14 cellular contexts compared by ENCODE assay signal in the genomic region with DNA sequence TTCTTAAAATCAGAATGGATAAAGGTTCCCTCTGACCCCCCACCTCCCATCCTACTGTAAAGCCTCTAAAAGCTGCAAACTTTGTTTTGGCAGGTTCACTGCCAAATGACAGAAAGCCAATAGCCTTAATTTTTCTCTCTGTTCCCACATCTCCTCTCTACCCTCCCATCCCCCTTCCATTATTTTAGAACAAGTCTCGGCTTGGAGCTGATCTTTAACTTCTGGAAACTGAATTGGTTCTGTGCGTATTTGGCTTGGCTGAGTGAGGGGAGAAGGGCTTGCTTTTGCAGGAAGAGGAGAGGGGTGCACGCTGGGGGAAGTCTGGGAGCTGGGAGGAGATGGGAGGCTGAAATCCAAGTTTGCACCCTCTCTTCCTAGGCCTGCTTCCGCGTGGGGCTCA.
DNase-seq lines count a peak whose midpoint lies in the region; ATAC-seq and TF ChIP-seq lines count a peak whose summit lies in the region.
"Had no signal": no experiment of that assay in that cellular context is flagged by ENCODE, and none has a peak within 500 bp of the region (broad histone marks: within the 10 kb centered on the region; RNA-seq: fewer than 3 reads in every experiment).

No MANE protein-coding gene starts in this region.

- H2AK5ac ChIP-seq in H9 (ENCODE audit: insufficient read length, low read length), result no peak overlapping the region

- H3K9ac ChIP-seq in BLaER1, result no peak overlapping the region
- no peak overlapping the region for H3K9ac ChIP-seq in H9 (ENCODE audit: extremely low read depth, insufficient read length, low read length)

- H4K8ac ChIP-seq in H9 (replicated peaks; ENCODE audit: insufficient read length, low read depth, low read length), result no peak overlapping the region

- DNase-seq in ascending aorta (ENCODE audit: low spot score in 2 of 2) (no peak), memory B cell (ENCODE audit: low spot score in 2 of 2) (no peak), GM13977 (ENCODE audit: low spot score) (no peak), thyroid gland (no peak), H9 (no peak)
- DNase-seq in stimulated activated naive B cell treated with anti-CD40 and anti-IgM and Interleukin-4, amounts not matched to agents 10 μg/mL and 1 μg/mL and 100 μg/mL, for 72 hours, result no peak
- DNase-seq: COR-L47, GF-D8, IMR-90, Karpas-422, NCI-H187, NCI-H446 treated with DMSO at 0.1 percent for 48 hours had no signal

- H2BK20ac ChIP-seq in H9 (ENCODE audit: low read depth, low read length, poor library complexity, severe bottlenecking), result no peak overlapping the region

- H3K4me1 ChIP-seq in BLaER1 (peaks cover 57% of the 10 kb centered on the region), ascending aorta (peaks cover 8 to 41% of the 10 kb centered on the region in 2 donors), thyroid gland (no peaks in the 10 kb centered on the region), H9 (ENCODE audit: insufficient read depth, low read length) (peaks cover 9% of the 10 kb centered on the region; the same call in 1 of the 2 replicates)
- H3K4me1 ChIP-seq: SJSA1 had no signal

- H3K79me1 ChIP-seq in H9 (ENCODE audit: insufficient read depth, low read depth, low read length, poor library complexity, severe bottlenecking), result no peaks in the 10 kb centered on the region

- peak overlapping the region; percentile 50 for H3K27ac Mint-ChIP-seq in memory B cell
- H3K27ac Mint-ChIP-seq in stimulated activated naive B cell treated with anti-CD40 and anti-IgM and Interleukin-4, amounts not matched to agents 10 μg/mL and 1 μg/mL and 100 μg/mL, for 72 hours, result peak overlapping the region; percentile 87
- peak overlapping the region in 1 of 3 experiments; percentile 19; a peak in 1 of 7 replicates for H3K27ac Mint-ChIP-seq in H9

- H3K4me1 Mint-ChIP-seq in memory B cell (peaks cover 44% of the 10 kb centered on the region), H9 (peaks cover 32 to 52% of the 10 kb centered on the region in 2 experiments)
- H3K4me1 Mint-ChIP-seq in stimulated activated naive B cell treated with anti-CD40 and anti-IgM and Interleukin-4, amounts not matched to agents 10 μg/mL and 1 μg/mL and 100 μg/mL, for 72 hours, result peaks cover 52 to 76% of the 10 kb centered on the region in 2 donors

- H3T11ph ChIP-seq in H9 (ENCODE audit: low read length), result no peak overlapping the region

- H2BK5ac ChIP-seq in H9 (ENCODE audit: insufficient read length, low read length), result no peak overlapping the region

- TF ChIP-seq POLR2A in thyroid gland (IDR thresholded peaks at IDR 0.05), result no peak

- WGBS in thyroid gland, 2 donors, result 51 to 59% methylated on average over 5 of the region's 5 CpGs
- WGBS in H9 (ENCODE audit: extremely low coverage, insufficient read length, low lambda C conversion rate), result no CpG with 5 or more reads among the region's 5 CpGs

- peak overlapping the region; percentile 4; the same call in 1 of the 2 replicates for H3K4me2 ChIP-seq in BLaER1
- H3K4me2 ChIP-seq in H9 (ENCODE audit: insufficient read depth, insufficient read length, low read length), result no peak overlapping the region

- H3K36me3 Mint-ChIP-seq in memory B cell (peaks cover 3% of the 10 kb centered on the region), H9 (ENCODE audit: insufficient read depth in 1 of 3, low read depth in 3 of 3) (no peaks in the 10 kb centered on the region; a peak in 1 of 7 replicates)
- peaks cover 0 to 6% of the 10 kb centered on the region in 2 donors for H3K36me3 Mint-ChIP-seq in stimulated activated naive B cell treated with anti-CD40 and anti-IgM and Interleukin-4, amounts not matched to agents 10 μg/mL and 1 μg/mL and 100 μg/mL, for 72 hours

- no peak overlapping the region for H2AFZ ChIP-seq in H9 (ENCODE audit: low read length)

- H2BK120ac ChIP-seq in H9 (ENCODE audit: low read depth, low read length, poor library complexity, severe bottlenecking), result no peak overlapping the region

- H3K9me3 Mint-ChIP-seq in memory B cell (peaks cover 2% of the 10 kb centered on the region), H9 (no peaks in the 10 kb centered on the region; a peak in 1 of 5 replicates)
- H3K9me3 Mint-ChIP-seq in stimulated activated naive B cell treated with anti-CD40 and anti-IgM and Interleukin-4, amounts not matched to agents 10 μg/mL and 1 μg/mL and 100 μg/mL, for 72 hours, result peaks cover 0 to 2% of the 10 kb centered on the region in 2 donors

- H3K4me3 Mint-ChIP-seq in memory B cell (no peak overlapping the region), H9 (no peak overlapping the region)
- H3K4me3 Mint-ChIP-seq in stimulated activated naive B cell treated with anti-CD40 and anti-IgM and Interleukin-4, amounts not matched to agents 10 μg/mL and 1 μg/mL and 100 μg/mL, for 72 hours, result peak overlapping the region; percentile 5 to 19

- no peak overlapping the region for H3K23ac ChIP-seq in H9 (ENCODE audit: insufficient read length, low read depth, low read length)

- no peak overlapping the region for H3K18ac ChIP-seq in H9 (ENCODE audit: insufficient read length, low read depth, low read length)

- no peak overlapping the region; the same call in 1 of the 2 replicates for H3K27ac ChIP-seq in BLaER1
- peak overlapping the region; percentile 78 to 82 for H3K27ac ChIP-seq in ascending aorta
- no peak overlapping the region for H3K27ac ChIP-seq in thyroid gland
- H3K27ac ChIP-seq in H9 (ENCODE audit: insufficient read length, low read depth, low read length), result no peak overlapping the region
- H3K27ac ChIP-seq: SJSA1 had no signal

- H3K9me3 ChIP-seq in BLaER1 (no peaks in the 10 kb centered on the region), ascending aorta (no peaks in the 10 kb centered on the region), thyroid gland (no peaks in the 10 kb centered on the region), H9 (ENCODE audit: control insufficient read depth, low read depth, low read length) (no peaks in the 10 kb centered on the region)
- H3K9me3 ChIP-seq: SJSA1 had no signal

- H4K20me1 ChIP-seq in BLaER1 (no peaks in the 10 kb centered on the region), H9 (ENCODE audit: control insufficient read depth, insufficient read depth, insufficient read length) (no peaks in the 10 kb centered on the region)

- no peaks in the 10 kb centered on the region for H3K27me3 ChIP-seq in BLaER1
- no peaks in the 10 kb centered on the region for H3K27me3 ChIP-seq in ascending aorta
- H3K27me3 ChIP-seq in thyroid gland, result no peaks in the 10 kb centered on the region
- H3K27me3 ChIP-seq in H9 (ENCODE audit: insufficient read depth, low read length), result no peaks in the 10 kb centered on the region
- H3K27me3 ChIP-seq: SJSA1 had no signal

- ATAC-seq in memory B cell (ENCODE audit: low read depth), result no peak
- ATAC-seq in stimulated activated naive B cell treated with anti-CD40 and anti-IgM and Interleukin-4, amounts not matched to agents 10 μg/mL and 1 μg/mL and 100 μg/mL, for 72 hours (replicated peaks), result no peak

- in situ Hi-C loops in GM13977 (cut with MboI; ENCODE audit: low pct_unique_long_range_greater_than_20kb, low sequenced_read_pairs, unreplicated experiment), result no loop called here

- TF ChIP-seq CTCF in ascending aorta (IDR thresholded peaks at IDR 0.05) (no peak), GM13977 (IDR thresholded peaks at IDR 0.05; ENCODE audit: extremely low read depth, insufficient read depth, missing control alignments) (no peak), thyroid gland (IDR thresholded peaks at IDR 0.05) (no peak), H9 (conservative IDR thresholded peaks at IDR 0.05) (no peak)

- no peak overlapping the region for H2BK12ac ChIP-seq in H9 (ENCODE audit: insufficient read length, low read depth, low read length)

- H3K14ac ChIP-seq in H9 (ENCODE audit: insufficient read depth, low read length), result no peak overlapping the region; the same call in 1 of the 2 replicates

- H3K4me3 ChIP-seq in BLaER1 (no peak overlapping the region), ascending aorta (peak overlapping the region in 1 of 2 donors; percentile 45), thyroid gland (replicated peaks in 1 of 3) (no peak overlapping the region)
- H3K4me3 ChIP-seq: SJSA1 had no signal

- no peaks in the 10 kb centered on the region for H3K23me2 ChIP-seq in H9 (ENCODE audit: insufficient read length, low read depth, low read length, poor library complexity, severe bottlenecking)

- H2BK15ac ChIP-seq in H9 (ENCODE audit: low read depth, low read length), result no peak overlapping the region

- intact Hi-C loops in ascending aorta (cut with DNase I), result no loop called here
- intact Hi-C loops in thyroid gland (cut with DNase I), result no loop called here

- H4K91ac ChIP-seq in H9 (ENCODE audit: insufficient read length, low read depth, low read length), result no peak overlapping the region

- H3K4ac ChIP-seq in H9 (ENCODE audit: low read depth, low read length), result no peak overlapping the region

- no peak overlapping the region for H3K56ac ChIP-seq in H9 (ENCODE audit: insufficient read length, low read depth, low read length)

- no peak overlapping the region for H4K5ac ChIP-seq in H9 (ENCODE audit: insufficient read length, low read depth, low read length)

- no peaks in the 10 kb centered on the region for H3K79me2 ChIP-seq in H9 (ENCODE audit: insufficient read depth, low read length)

- H3K27me3 Mint-ChIP-seq in memory B cell (no peaks in the 10 kb centered on the region), H9 (ENCODE audit: low read depth) (peaks cover 2% of the 10 kb centered on the region)
- H3K27me3 Mint-ChIP-seq in stimulated activated naive B cell treated with anti-CD40 and anti-IgM and Interleukin-4, amounts not matched to agents 10 μg/mL and 1 μg/mL and 100 μg/mL, for 72 hours, result no peaks in the 10 kb centered on the region

- H3K36me3 ChIP-seq in BLaER1 (no peaks in the 10 kb centered on the region), ascending aorta (no peaks in the 10 kb centered on the region), thyroid gland (no peaks in the 10 kb centered on the region)
- H3K36me3 ChIP-seq: SJSA1 had no signal

Comparison
In these comparisons a context has a peak if more than half of its experiments do, and no peak if none do; other contexts are left out.
1. H3K27ac ChIP-seq: peak in ascending aorta (2 of 2); none in BLaER1 (single experiment), thyroid gland (0 of 3) and H9 (single experiment).
2. H3K4me3 Mint-ChIP-seq: peak in stimulated activated naive B cell treated with anti-CD40 and anti-IgM and Interleukin-4, amounts not matched to agents 10 μg/mL and 1 μg/mL and 100 μg/mL, for 72 hours (2 of 2); none in memory B cell (single experiment) and H9 (0 of 2).